18 cellular contexts compared by ENCODE assay signal in the genomic region with DNA sequence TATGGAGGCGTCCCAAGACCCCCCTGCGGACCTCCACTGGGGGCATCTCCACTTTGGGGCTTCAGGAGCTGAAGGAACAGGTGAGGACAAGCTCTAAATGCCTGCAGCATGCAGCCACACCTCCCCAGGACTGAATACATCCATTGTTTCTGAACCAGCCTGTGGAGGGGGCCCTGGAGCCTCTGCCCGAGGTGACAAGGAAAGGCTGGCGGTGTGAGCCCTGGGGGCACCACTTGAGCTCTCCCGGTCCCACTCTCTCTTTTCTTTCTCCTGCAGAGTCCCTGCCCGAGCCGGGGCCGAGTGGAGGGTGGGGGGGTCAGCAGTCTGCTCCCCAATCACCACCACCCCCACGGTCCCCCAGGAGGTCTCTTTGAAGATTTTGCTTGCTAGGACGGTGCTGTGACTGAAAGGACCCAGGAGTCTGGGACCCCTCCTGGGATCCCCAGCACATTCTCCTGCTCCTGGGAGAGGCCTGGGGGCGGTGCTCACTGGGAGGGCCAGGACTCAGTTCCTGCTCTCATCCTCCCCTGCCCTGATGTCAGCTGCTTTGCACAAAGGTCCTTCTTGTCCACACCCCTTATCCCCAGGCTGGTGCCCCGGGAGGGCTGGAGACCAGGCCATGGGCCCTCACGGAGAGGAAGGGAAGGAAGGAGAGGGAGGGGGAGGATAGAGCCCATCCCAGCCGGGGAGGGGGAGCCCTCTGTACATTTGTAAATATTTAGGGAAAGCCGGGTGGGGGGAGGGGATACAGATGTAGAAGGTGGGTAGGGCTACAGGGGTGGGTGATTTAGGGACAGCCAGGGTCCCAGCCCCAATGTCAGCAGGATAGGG. TPM values are rescaled to one million over a fixed set of nuclear protein-coding genes. Genes with fewer than 3 reads are reported as not detected.
DNase-seq lines count a peak whose midpoint lies in the region; ATAC-seq, FAIRE-seq and TF ChIP-seq lines count a peak whose summit lies in the region.
"Had no signal": no experiment of that assay in that cellular context is flagged by ENCODE, and none has a peak within 500 bp of the region (broad histone marks: within the 10 kb centered on the region; RNA-seq: fewer than 3 reads in every experiment).

No MANE protein-coding gene starts in this region.

- H3K9me2 ChIP-seq in Karpas-422 (replicated peaks; ENCODE audit: insufficient read depth, low read length) = no peaks in the 10 kb centered on the region

- H2BK5ac ChIP-seq in H1 (ENCODE audit: low read depth, low read length) (peak overlapping the region; percentile 75; the same call in 1 of the 2 replicates), mesenchymal stem cell (ENCODE audit: low read depth, low read length, poor library complexity, severe bottlenecking) (no peak overlapping the region)

- H3K79me1 ChIP-seq in H1 (ENCODE audit: low read depth, low read length) (peaks cover 4% of the 10 kb centered on the region; the same call in 1 of the 2 replicates), mesenchymal stem cell (replicated peaks; ENCODE audit: low read length, poor library complexity, severe bottlenecking) (peaks cover 29% of the 10 kb centered on the region)

- H3K4me3 ChIP-seq in Karpas-422 (ENCODE audit: low read length) (no peak overlapping the region), H1 (ENCODE audit: extremely low read depth in 1 of 4, insufficient read depth in 2 of 4, low read depth in 3 of 4, low read length in 4 of 4) (no peak overlapping the region), mesenchymal stem cell (ENCODE audit: insufficient read depth in 1 of 2, low read depth in 1 of 2, low read length in 2 of 2) (no peak overlapping the region)

- H3K9ac ChIP-seq in Karpas-422 (ENCODE audit: low read length) (no peak overlapping the region), H1 (replicated peaks in 1 of 4; ENCODE audit: extremely low read depth in 1 of 4, low read depth in 3 of 4, low read length in 3 of 4) (no peak overlapping the region), mesenchymal stem cell (ENCODE audit: low read length) (no peak overlapping the region)

- CTCF ChIA-PET in H1 (lab: Charles Lee; ENCODE audit: partially characterized antibody) = interaction anchor here (0.6 to 113.1 kb wide), 25 partner anchors 16 to 317 kb away, joined by 3 to 7248 read pairs (median 6); partner anchors contain the start of genes ASIC4, DES, DNAJB2 and GMPPA
- CTCF ChIA-PET in activated CD8-positive, alpha-beta memory T cell treated with anti-CD3 and anti-CD28 coated beads, Interleukin-2, amount 10 ng/mL, durations not matched to agents 7 days and 5 days (lab: Charles Lee) = interaction anchor here (1.1 to 8.4 kb wide), 4 partner anchors 10 to 135 kb away, joined by 3 to 89 read pairs (median 34); no protein-coding TSS in a partner anchor

- WGBS in H1 (ENCODE audit: extremely low coverage in 1 of 2, insufficient coverage in 1 of 2, insufficient read length in 1 of 2, insufficient replicate concordance in 2 of 2, low coverage in 1 of 2, low lambda C conversion rate in 2 of 2, missing lambda C conversion rate in 1 of 2), 2 experiments = 63% methylated on average over 6 of the region's 15 CpGs; no CpG with 5 or more reads in 1 of the 2 experiments
- 40% methylated on average over 13 of the region's 15 CpGs for WGBS in mesenchymal stem cell

- no peak for ATAC-seq in HG03159 (IDR thresholded peaks at IDR 0.05; ENCODE audit: unreplicated experiment)
- ATAC-seq in activated CD8-positive, alpha-beta memory T cell treated with anti-CD3 and anti-CD28 coated beads, Interleukin-2, amount 10 ng/mL, durations not matched to agents 7 days and 5 days = no peak

- H3K4me1 Mint-ChIP-seq in activated CD8-positive, alpha-beta memory T cell treated with anti-CD3 and anti-CD28 coated beads, Interleukin-2, amount 10 ng/mL, durations not matched to agents 7 days and 5 days = peaks cover 15% of the 10 kb centered on the region

- H3K27ac ChIP-seq in Karpas-422 (ENCODE audit: low read length) = no peak overlapping the region
- no peak overlapping the region for H3K27ac ChIP-seq in H1 (ENCODE audit: low read depth, low read length)
- peak overlapping the region; percentile 41 for H3K27ac ChIP-seq in mesenchymal stem cell (ENCODE audit: low read length, poor library complexity, severe bottlenecking)

- TF ChIP-seq POLR2A in H1 (IDR thresholded peaks at IDR 0.05; ENCODE audit: control extremely low read depth in 1 of 2, low read depth in 2 of 2, low read length in 2 of 2) = no peak

- no peak overlapping the region; the same call in 1 of the 2 replicates for H2BK15ac ChIP-seq in H1 (ENCODE audit: low read length)
- no peak overlapping the region for H2BK15ac ChIP-seq in mesenchymal stem cell (ENCODE audit: low read depth, poor library complexity, severe bottlenecking)

- H3K4ac ChIP-seq in H1 (replicated peaks; ENCODE audit: insufficient read length, low read depth, low read length) (no peak overlapping the region), mesenchymal stem cell (ENCODE audit: low read depth in 1 of 2, low read length in 2 of 2) (peak overlapping the region in 1 of 2 experiments; percentile 31)

- H3K79me2 ChIP-seq in Karpas-422 (ENCODE audit: low read length) (peaks cover 9% of the 10 kb centered on the region), H1 (ENCODE audit: control insufficient read depth in 1 of 2, insufficient read depth in 2 of 2, low read length in 2 of 2) (peaks cover 0 to 6% of the 10 kb centered on the region in 2 experiments; a peak in 1 of 4 replicates)

- peak in 1 of 3 experiments; percentile 25; a peak in 1 of 4 replicates for TF ChIP-seq CTCF in H1 (IDR thresholded peaks at IDR 0.05; ENCODE audit: control extremely low read depth in 1 of 3, insufficient read depth in 1 of 3, low read depth in 1 of 3, low read length in 3 of 3)

- no peaks in the 10 kb centered on the region for H3K27me3 Mint-ChIP-seq in activated CD8-positive, alpha-beta memory T cell treated with anti-CD3 and anti-CD28 coated beads, Interleukin-2, amount 10 ng/mL, durations not matched to agents 7 days and 5 days

- no peak for TF ChIP-seq EP300 in H1 (IDR thresholded peaks at IDR 0.05; ENCODE audit: borderline replicate concordance in 1 of 2, low read depth in 2 of 2, low read length in 2 of 2)

- H3K14ac ChIP-seq in H1 (ENCODE audit: insufficient read length) = no peak overlapping the region
- no peak overlapping the region for H3K14ac ChIP-seq in mesenchymal stem cell (ENCODE audit: low read length in 2 of 2)

- peak in 1 of 2 experiments; percentile 26; a peak in 1 of 4 replicates for TF ChIP-seq RAD21 in H1 (IDR thresholded peaks at IDR 0.05 in 1 of 2, conservative IDR thresholded peaks at IDR 0.05 in 1 of 2; ENCODE audit: low read depth in 2 of 2, low read length in 2 of 2)

- H3K27me3 ChIP-seq in Karpas-422 (ENCODE audit: low read length) = no peaks in the 10 kb centered on the region
- H3K27me3 ChIP-seq in H1 (replicated peaks in 1 of 4; ENCODE audit: control insufficient read depth in 3 of 4, extremely low read depth in 1 of 4, insufficient read depth in 3 of 4, low read length in 3 of 4) = no peaks in the 10 kb centered on the region; a peak in 1 of 7 replicates
- peaks cover 7 to 9% of the 10 kb centered on the region in 2 experiments for H3K27me3 ChIP-seq in mesenchymal stem cell (ENCODE audit: control insufficient read depth in 1 of 2, insufficient read depth in 1 of 2, low read length in 2 of 2)
- H3K27me3 ChIP-seq: BE2C had no signal

- no peak overlapping the region for H3K56ac ChIP-seq in H1 (replicated peaks; ENCODE audit: insufficient read length, low read depth, low read length)

- DNase-seq in ELF-1 (ENCODE audit: low read depth, low spot score) = peak; percentile 75
- peak; percentile 52 for DNase-seq in Karpas-422
- no peak for DNase-seq in H1 (ENCODE audit: low read depth in 1 of 2, low spot score in 2 of 2)
- peak; percentile 13 for DNase-seq in mesenchymal stem cell
- no peak for DNase-seq in activated CD8-positive, alpha-beta memory T cell treated with anti-CD3 and anti-CD28 coated beads, Interleukin-2, amount 10 ng/mL, durations not matched to agents 7 days and 5 days
- no peak for DNase-seq in AG20443 (ENCODE audit: low spot score)
- no peak for DNase-seq in NCI-H1092 treated with DMSO at 0.1 percent for 48 hours (lab: John Stamatoyannopoulos, UW)
- DNase-seq: activated CD4-positive, CD25-positive, alpha-beta regulatory T cell; activated naive CD4-positive, alpha-beta T cell; BE2C; MV-4-11; NCI-H2081 treated with DMSO at 0.1 percent for 48 hours; NCI-H748 treated with DMSO at 0.1 percent for 48 hours had no signal

- no peak overlapping the region for H4K5ac ChIP-seq in H1 (ENCODE audit: insufficient read length, low read depth, low read length)

- peaks cover 9% of the 10 kb centered on the region; the same call in 1 of the 2 replicates for H3K36me3 ChIP-seq in Karpas-422 (ENCODE audit: insufficient read depth, low read length)
- H3K36me3 ChIP-seq in H1 (ENCODE audit: control insufficient read depth in 2 of 4, insufficient read depth in 4 of 4, low read length in 3 of 4) = peaks cover 4 to 22% (median 12%) of the 10 kb centered on the region in 4 experiments; a peak in 6 of 8 replicates
- H3K36me3 ChIP-seq in mesenchymal stem cell (ENCODE audit: control insufficient read depth in 1 of 2, insufficient read depth in 2 of 2, low read depth in 1 of 2, low read length in 2 of 2) = peaks cover 35 to 36% of the 10 kb centered on the region in 2 experiments

- H3K27ac Mint-ChIP-seq in activated CD8-positive, alpha-beta memory T cell treated with anti-CD3 and anti-CD28 coated beads, Interleukin-2, amount 10 ng/mL, durations not matched to agents 7 days and 5 days = no peak overlapping the region
- H3K27ac Mint-ChIP-seq: T-helper 1 cell treated with Interleukin-12 subunit alpha and Interleukin-12 subunit beta and Interleukin-4 antibody, amounts not matched to agents 30 μg/mL and 1 μg/mL, for 36 hours had no signal

- no peaks in the 10 kb centered on the region for H3K9me3 Mint-ChIP-seq in activated CD8-positive, alpha-beta memory T cell treated with anti-CD3 and anti-CD28 coated beads, Interleukin-2, amount 10 ng/mL, durations not matched to agents 7 days and 5 days (ENCODE audit: low read depth)
- H3K9me3 Mint-ChIP-seq: nephron; T-helper 1 cell treated with Interleukin-12 subunit alpha and Interleukin-12 subunit beta and Interleukin-4 antibody, amounts not matched to agents 30 μg/mL and 1 μg/mL, for 36 hours had no signal

- peaks cover 3% of the 10 kb centered on the region for H3K36me3 Mint-ChIP-seq in activated CD8-positive, alpha-beta memory T cell treated with anti-CD3 and anti-CD28 coated beads, Interleukin-2, amount 10 ng/mL, durations not matched to agents 7 days and 5 days

- H2BK12ac ChIP-seq in H1 (ENCODE audit: low read depth, low read length) (no peak overlapping the region), mesenchymal stem cell (ENCODE audit: low read length in 2 of 2) (no peak overlapping the region)

- no peak for FAIRE-seq in H1 (lab: Jason Lieb, UNC)
- FAIRE-seq: RCC 7860 had no signal

- peaks cover 9% of the 10 kb centered on the region; the same call in 1 of the 2 replicates for H3K23me2 ChIP-seq in H1 (ENCODE audit: low read depth, low read length)

- H4K8ac ChIP-seq in H1 (ENCODE audit: extremely low read depth, insufficient read depth, low read length) (no peak overlapping the region; the same call in 1 of the 2 replicates), mesenchymal stem cell (ENCODE audit: low read length) (peak overlapping the region; percentile 31)

- H3K23ac ChIP-seq in H1 (ENCODE audit: insufficient read length) (no peak overlapping the region), mesenchymal stem cell (ENCODE audit: low read length in 2 of 2) (peak overlapping the region in 1 of 2 experiments; percentile 43)

- H3K4me2 ChIP-seq in Karpas-422 (ENCODE audit: low read depth, low read length, poor library complexity, severe bottlenecking) (no peak overlapping the region), H1 (ENCODE audit: insufficient read depth in 1 of 2, low read depth in 2 of 2, low read length in 2 of 2) (peak overlapping the region; percentile 1 to 32; a peak in 3 of 4 replicates), mesenchymal stem cell (ENCODE audit: low read length, poor library complexity, severe bottlenecking) (no peak overlapping the region)

- peak overlapping the region; percentile 6 for H3K18ac ChIP-seq in H1 (ENCODE audit: extremely low read depth, low read length)
- H3K18ac ChIP-seq in mesenchymal stem cell (ENCODE audit: low read depth in 1 of 2, low read length in 2 of 2) = peak overlapping the region; percentile 37 to 63

- H4K91ac ChIP-seq in H1 (replicated peaks; ENCODE audit: insufficient read length, low read length) (no peak overlapping the region), mesenchymal stem cell (ENCODE audit: low read length) (no peak overlapping the region)

- H2BK120ac ChIP-seq in H1 (replicated peaks; ENCODE audit: low read depth, low read length) (no peak overlapping the region), mesenchymal stem cell (ENCODE audit: low read depth, low read length) (peak overlapping the region; percentile 11)

- H4K20me1 ChIP-seq in Karpas-422 (ENCODE audit: insufficient read depth, low read depth, low read length) (peaks cover 7% of the 10 kb centered on the region), H1 (replicated peaks in 1 of 2; ENCODE audit: control insufficient read depth in 1 of 2, insufficient read depth in 2 of 2, low read length in 2 of 2) (peaks cover 10 to 11% of the 10 kb centered on the region in 2 experiments)

- POLR2A ChIA-PET in H1 (lab: Charles Lee; ENCODE audit: partially characterized antibody) = interaction anchor here (0.6 to 5.4 kb wide), 14 partner anchors 10 to 113 kb away, joined by 3 to 23 read pairs (median 4); partner anchors contain the start of genes GMPPA and STK11IP

- H3K9me3 ChIP-seq in Karpas-422 (ENCODE audit: low read length) = no peaks in the 10 kb centered on the region
- no peaks in the 10 kb centered on the region for H3K9me3 ChIP-seq in H1 (ENCODE audit: insufficient read depth in 2 of 2, low read depth in 1 of 2, low read length in 1 of 2)
- no peaks in the 10 kb centered on the region for H3K9me3 ChIP-seq in mesenchymal stem cell (ENCODE audit: control insufficient read depth, low read length)
- H3K9me3 ChIP-seq: BE2C had no signal

- H2AFZ ChIP-seq in Karpas-422 (ENCODE audit: low read length) = no peak overlapping the region
- no peak overlapping the region for H2AFZ ChIP-seq in H1 (ENCODE audit: low read length)
- no peak overlapping the region for H2AFZ ChIP-seq in mesenchymal stem cell (ENCODE audit: low read depth, low read length)

- H3K4me1 ChIP-seq in Karpas-422 (ENCODE audit: low read length) (peaks cover 15% of the 10 kb centered on the region), H1 (replicated peaks in 1 of 4; ENCODE audit: control insufficient read depth in 3 of 4, insufficient read depth in 4 of 4, low read length in 3 of 4) (peaks cover 5 to 25% (median 16%) of the 10 kb centered on the region in 4 experiments), mesenchymal stem cell (ENCODE audit: control insufficient read depth, insufficient read depth, low read depth, low read length) (peaks cover 43% of the 10 kb centered on the region)
- H3K4me1 ChIP-seq: BE2C had no signal

- H2AK5ac ChIP-seq in H1 (ENCODE audit: low read depth, low read length) (no peak overlapping the region), mesenchymal stem cell (ENCODE audit: low read length, severe bottlenecking) (no peak overlapping the region)

- H2BK20ac ChIP-seq in H1 (ENCODE audit: low read length) = no peak overlapping the region

- H3K4me3 Mint-ChIP-seq in activated CD8-positive, alpha-beta memory T cell treated with anti-CD3 and anti-CD28 coated beads, Interleukin-2, amount 10 ng/mL, durations not matched to agents 7 days and 5 days = no peak overlapping the region
- H3K4me3 Mint-ChIP-seq: T-helper 1 cell treated with Interleukin-12 subunit alpha and Interleukin-12 subunit beta and Interleukin-4 antibody, amounts not matched to agents 30 μg/mL and 1 μg/mL, for 36 hours had no signal

RNA-seq across cellular contexts. Expression of gene CHPF, which starts 5.7 kb away (rescaled TPM):
- total RNA-seq in Karpas-422 (2014; rRNA removed; shearing (Covaris generic); ENCODE audit: low replicate concordance) = 25.5 and 44.5 TPM in 2 replicates
- total RNA-seq in H1 (2021; fragmentation: NEBNext Ultra II Directional; extraction: Animal tissue kit (Norgen Biotek cat#: 25700)) = 62.9 and 68.1 TPM in 2 replicates
- polyA plus RNA-seq in H1 (2011; rRNA removed) = 67.3 and 103 TPM in 2 replicates
- polyA plus RNA-seq in H1 (2011; cell fraction: cytosol; rRNA removed) = 61.7 TPM
- 76.8 TPM for polyA plus RNA-seq in H1 (2011; cell fraction: nucleus; rRNA removed)
- 33.7 to 59.5 TPM (median 55.7 TPM) in 4 replicates for polyA plus RNA-seq in H1 (2012, experiment 1 of 2)
- 62.7 TPM for polyA plus RNA-seq in H1 (2012, experiment 2 of 2)
- polyA plus RNA-seq in H1 (2013, experiment 1 of 2) = 107 TPM
- polyA plus RNA-seq in H1 (2013, experiment 2 of 2) = 107 TPM
- 17.3 and 20.9 TPM in 2 replicates for polyA minus RNA-seq in H1 (2011; rRNA and poly(A)+ RNA removed)
- polyA minus RNA-seq in H1 (2011; cell fraction: cytosol; rRNA and poly(A)+ RNA removed) = 62.2 TPM
- polyA minus RNA-seq in H1 (2011; cell fraction: nucleus; rRNA and poly(A)+ RNA removed) = 38.8 TPM
- 134 TPM for polyA plus RNA-seq in mesenchymal stem cell (2013, experiment 1 of 2)
- polyA plus RNA-seq in mesenchymal stem cell (2013, experiment 2 of 2) = 133 TPM
- 10 to 100 TPM; 14.2 to 24.4 TPM for total RNA-seq in activated CD8-positive, alpha-beta memory T cell treated with anti-CD3 and anti-CD28 coated beads, Interleukin-2, amount 10 ng/mL, durations not matched to agents 7 days and 5 days

RNA-seq across cellular contexts. Expression of gene TMEM198, which starts 6.0 kb away (rescaled TPM):
- 2.7 and 3.2 TPM in 2 replicates for total RNA-seq in Karpas-422 (2014; rRNA removed; shearing (Covaris generic); ENCODE audit: low replicate concordance)
- 10.2 and 11.0 TPM in 2 replicates for total RNA-seq in H1 (2021; fragmentation: NEBNext Ultra II Directional; extraction: Animal tissue kit (Norgen Biotek cat#: 25700))
- 10.4 and 15.4 TPM in 2 replicates for polyA plus RNA-seq in H1 (2011; rRNA removed)
- polyA plus RNA-seq in H1 (2011; cell fraction: cytosol; rRNA removed) = 10.0 TPM
- 19.0 TPM for polyA plus RNA-seq in H1 (2011; cell fraction: nucleus; rRNA removed)
- 7.6 to 11.7 TPM (median 9.4 TPM) in 4 replicates for polyA plus RNA-seq in H1 (2012, experiment 1 of 2)
- polyA plus RNA-seq in H1 (2012, experiment 2 of 2) = 13.6 TPM
- polyA plus RNA-seq in H1 (2013, experiment 1 of 2) = 8.4 TPM
- 8.2 TPM for polyA plus RNA-seq in H1 (2013, experiment 2 of 2)
- 4.3 and 6.1 TPM in 2 replicates for polyA minus RNA-seq in H1 (2011; rRNA and poly(A)+ RNA removed)
- 7.5 TPM for polyA minus RNA-seq in H1 (2011; cell fraction: cytosol; rRNA and poly(A)+ RNA removed)
- polyA minus RNA-seq in H1 (2011; cell fraction: nucleus; rRNA and poly(A)+ RNA removed) = 5.6 TPM
- polyA plus RNA-seq in mesenchymal stem cell (2013, experiment 1 of 2) = 1.5 TPM
- 1.3 TPM for polyA plus RNA-seq in mesenchymal stem cell (2013, experiment 2 of 2)
- total RNA-seq in activated CD8-positive, alpha-beta memory T cell treated with anti-CD3 and anti-CD28 coated beads, Interleukin-2, amount 10 ng/mL, durations not matched to agents 7 days and 5 days = 1 to 10 TPM; 1.8 to 2.8 TPM
- total RNA-seq: lung microvascular endothelial cell had no signal

RNA-seq across cellular contexts. Expression of gene ASIC4, which starts 23.6 kb away (rescaled TPM):
- 0.32 TPM in 1 of 2 replicates, not detected in the other for total RNA-seq in Karpas-422 (2014; rRNA removed; shearing (Covaris generic); ENCODE audit: low replicate concordance)
- total RNA-seq in H1 (2021; fragmentation: NEBNext Ultra II Directional; extraction: Animal tissue kit (Norgen Biotek cat#: 25700)) = 0.19 and 0.22 TPM in 2 replicates
- 0.12 and 0.30 TPM in 2 replicates for polyA plus RNA-seq in H1 (2011; rRNA removed)
- polyA plus RNA-seq in H1 (2011; cell fraction: cytosol; rRNA removed) = 0.18 TPM
- 0.96 TPM for polyA plus RNA-seq in H1 (2011; cell fraction: nucleus; rRNA removed)
- polyA plus RNA-seq in H1 (2012, experiment 1 of 2) = 0.11 to 0.42 TPM (median 0.36 TPM) in 3 of 4 replicates, not detected in the other
- 0.05 TPM for polyA plus RNA-seq in H1 (2012, experiment 2 of 2)
- polyA plus RNA-seq in H1 (2013, experiment 1 of 2) = 0.06 TPM
- polyA plus RNA-seq in H1 (2013, experiment 2 of 2) = 0.13 TPM
- polyA minus RNA-seq in H1 (2011; rRNA and poly(A)+ RNA removed) = 0.12 and 0.22 TPM in 2 replicates
- polyA minus RNA-seq in H1 (2011; cell fraction: cytosol; rRNA and poly(A)+ RNA removed) = not detected
- 0.50 TPM for polyA minus RNA-seq in H1 (2011; cell fraction: nucleus; rRNA and poly(A)+ RNA removed)
- polyA plus RNA-seq in mesenchymal stem cell (2013, experiment 1 of 2) = not detected
- polyA plus RNA-seq in mesenchymal stem cell (2013, experiment 2 of 2) = not detected
- under 1 TPM in 1 of 2 experiments, not detected in 1; 0.09 TPM for total RNA-seq in activated CD8-positive, alpha-beta memory T cell treated with anti-CD3 and anti-CD28 coated beads, Interleukin-2, amount 10 ng/mL, durations not matched to agents 7 days and 5 days
- total RNA-seq: lung microvascular endothelial cell had no signal

RNA-seq across cellular contexts. Expression of gene OBSL1, which starts 33.5 kb away (rescaled TPM):
- not detected in 2 replicates for total RNA-seq in Karpas-422 (2014; rRNA removed; shearing (Covaris generic); ENCODE audit: low replicate concordance)
- total RNA-seq in H1 (2021; fragmentation: NEBNext Ultra II Directional; extraction: Animal tissue kit (Norgen Biotek cat#: 25700)) = 127 and 135 TPM in 2 replicates
- 116 and 205 TPM in 2 replicates for polyA plus RNA-seq in H1 (2011; rRNA removed)
- 171 TPM for polyA plus RNA-seq in H1 (2011; cell fraction: cytosol; rRNA removed)
- 776 TPM for polyA plus RNA-seq in H1 (2011; cell fraction: nucleus; rRNA removed)
- polyA plus RNA-seq in H1 (2012, experiment 1 of 2) = 105 to 168 TPM (median 164 TPM) in 4 replicates
- polyA plus RNA-seq in H1 (2012, experiment 2 of 2) = 108 TPM
- polyA plus RNA-seq in H1 (2013, experiment 1 of 2) = 76.8 TPM
- polyA plus RNA-seq in H1 (2013, experiment 2 of 2) = 67.6 TPM
- 64.9 and 94.5 TPM in 2 replicates for polyA minus RNA-seq in H1 (2011; rRNA and poly(A)+ RNA removed)
- polyA minus RNA-seq in H1 (2011; cell fraction: cytosol; rRNA and poly(A)+ RNA removed) = 91.4 TPM
- 160 TPM for polyA minus RNA-seq in H1 (2011; cell fraction: nucleus; rRNA and poly(A)+ RNA removed)
- 19.4 TPM for polyA plus RNA-seq in mesenchymal stem cell (2013, experiment 1 of 2)
- 20.0 TPM for polyA plus RNA-seq in mesenchymal stem cell (2013, experiment 2 of 2)
- under 1 TPM in 1 of 2 experiments, not detected in 1; 0.16 TPM for total RNA-seq in activated CD8-positive, alpha-beta memory T cell treated with anti-CD3 and anti-CD28 coated beads, Interleukin-2, amount 10 ng/mL, durations not matched to agents 7 days and 5 days

RNA-seq across cellular contexts. Expression of gene INHA, which starts 34.2 kb away (rescaled TPM):
- not detected in 2 replicates for total RNA-seq in Karpas-422 (2014; rRNA removed; shearing (Covaris generic); ENCODE audit: low replicate concordance)
- 0.65 and 0.73 TPM in 2 replicates for total RNA-seq in H1 (2021; fragmentation: NEBNext Ultra II Directional; extraction: Animal tissue kit (Norgen Biotek cat#: 25700))
- polyA plus RNA-seq in H1 (2011; rRNA removed) = 2.7 and 4.3 TPM in 2 replicates
- 3.2 TPM for polyA plus RNA-seq in H1 (2011; cell fraction: cytosol; rRNA removed)
- polyA plus RNA-seq in H1 (2011; cell fraction: nucleus; rRNA removed) = 11.1 TPM
- 0.77 to 3.2 TPM (median 2.1 TPM) in 4 replicates for polyA plus RNA-seq in H1 (2012, experiment 1 of 2)
- polyA plus RNA-seq in H1 (2012, experiment 2 of 2) = 0.54 TPM
- polyA plus RNA-seq in H1 (2013, experiment 1 of 2) = 0.61 TPM
- polyA plus RNA-seq in H1 (2013, experiment 2 of 2) = 0.57 TPM
- 0.22 and 0.41 TPM in 2 replicates for polyA minus RNA-seq in H1 (2011; rRNA and poly(A)+ RNA removed)
- polyA minus RNA-seq in H1 (2011; cell fraction: cytosol; rRNA and poly(A)+ RNA removed) = not detected
- polyA minus RNA-seq in H1 (2011; cell fraction: nucleus; rRNA and poly(A)+ RNA removed) = 1.1 TPM
- 0.30 TPM for polyA plus RNA-seq in mesenchymal stem cell (2013, experiment 1 of 2)
- 0.18 TPM for polyA plus RNA-seq in mesenchymal stem cell (2013, experiment 2 of 2)
- total RNA-seq in activated CD8-positive, alpha-beta memory T cell treated with anti-CD3 and anti-CD28 coated beads, Interleukin-2, amount 10 ng/mL, durations not matched to agents 7 days and 5 days = not detected
- total RNA-seq: lung microvascular endothelial cell had no signal

Comparison
In these comparisons a context has a peak if more than half of its experiments do, and no peak if none do; other contexts are left out.
1. DNase-seq: peak in ELF-1 (single experiment), Karpas-422 (single experiment) and mesenchymal stem cell (single experiment); none in H1 (0 of 2), activated CD8-positive, alpha-beta memory T cell treated with anti-CD3 and anti-CD28 coated beads, Interleukin-2, amount 10 ng/mL, durations not matched to agents 7 days and 5 days (single experiment), AG20443 (single experiment) and NCI-H1092 treated with DMSO at 0.1 percent for 48 hours (single experiment).
2. H3K4me2 ChIP-seq: peak in H1 (2 of 2); none in Karpas-422 (single experiment) and mesenchymal stem cell (single experiment).